In the genomic region with DNA sequence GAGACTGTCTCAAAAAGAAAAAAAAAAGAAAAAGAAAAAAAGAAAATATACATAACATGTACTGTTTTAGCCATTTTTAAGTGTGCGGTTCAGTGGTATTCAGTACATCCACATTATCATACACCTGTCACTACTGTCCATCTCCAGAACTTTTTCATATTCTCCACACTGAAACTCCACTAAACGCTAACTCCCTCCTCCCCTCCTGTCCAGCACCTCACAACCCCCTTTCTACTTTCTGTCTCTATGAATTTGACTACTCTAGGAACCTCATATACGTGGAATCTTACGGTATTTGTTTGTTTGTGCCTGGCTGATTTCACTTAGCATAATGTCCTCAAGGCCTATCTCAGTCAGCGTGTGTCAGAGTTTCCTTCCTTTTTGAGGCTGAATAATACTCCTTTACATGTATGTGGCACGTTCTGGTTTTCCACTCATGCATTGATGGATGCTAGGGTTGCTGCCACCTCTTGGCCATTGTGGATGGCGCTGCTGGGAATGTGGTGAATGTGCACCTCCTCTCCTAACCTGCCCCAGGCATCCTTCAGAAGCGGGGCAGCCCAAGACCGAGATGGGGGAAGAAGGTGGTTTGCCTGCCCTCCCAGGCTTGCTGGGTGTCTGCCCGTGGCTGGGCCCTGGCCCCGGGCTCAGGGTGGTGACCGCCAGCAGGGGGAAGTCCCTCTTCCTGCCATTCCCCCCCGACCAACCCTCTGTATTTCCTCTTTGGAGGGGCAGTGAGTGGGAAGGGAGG, we compare ENCODE assay signal across 1 cellular context.
TF ChIP-seq lines count a peak whose summit lies in the region.

No MANE protein-coding gene starts in this region.

TF ChIP-seq in GM12878, 131 proteins besides CTCF, POLR2A, EP300 and RAD21:
- TF ChIP-seq SUZ12 (IDR thresholded peaks at IDR 0.05; ENCODE audit: unreplicated experiment) = no peak
- TF ChIP-seq BHLHE40 (IDR thresholded peaks at IDR 0.05; ENCODE audit: borderline replicate concordance in 1 of 2, low read depth in 2 of 2, low read length in 1 of 2) = peak in 1 of 2 experiments; percentile 55; a peak in 1 of 4 replicates
- no peak for TF ChIP-seq NFXL1 (IDR thresholded peaks at IDR 0.05; ENCODE audit: borderline replicate concordance)
- TF ChIP-seq EED (IDR thresholded peaks at IDR 0.05; ENCODE audit: low read depth) = peak; percentile 5; the same call in 1 of the 2 replicates
- TF ChIP-seq RUNX3 (IDR thresholded peaks at IDR 0.05; ENCODE audit: low read length) = peak; percentile 24; the same call in 1 of the 2 replicates
- TF ChIP-seq IKZF1 (conservative IDR thresholded peaks at IDR 0.05) = 0 out of 2 replicates have a peak, but pooled peaks have one; percentile 15
- TF ChIP-seq MYB (IDR thresholded peaks at IDR 0.05; ENCODE audit: borderline replicate concordance, low read depth, low read length) = no peak
